ENCODE assay signal across 31 cellular contexts in the genomic region with DNA sequence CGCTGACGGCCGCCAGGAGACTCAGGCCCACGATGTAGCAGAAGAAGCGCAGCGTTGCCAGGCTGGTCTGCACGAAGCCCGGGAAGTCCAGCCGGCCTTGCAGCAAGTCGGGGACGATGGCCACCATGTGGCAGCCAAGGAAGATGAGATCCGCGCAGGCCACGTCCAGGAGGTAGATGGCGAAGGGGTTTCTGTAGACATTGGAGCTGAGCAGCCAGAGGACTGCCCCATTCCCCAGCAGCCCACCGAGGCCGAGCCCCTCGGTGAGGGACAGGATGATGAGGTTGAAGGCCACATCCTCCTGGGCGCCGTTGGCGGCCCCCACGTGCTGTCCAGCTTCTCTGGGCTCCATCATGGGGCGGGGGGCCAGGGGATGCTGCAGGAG. TPM values are rescaled to one million over a fixed set of nuclear protein-coding genes. Genes with fewer than 3 reads are reported as not detected.
"Had no signal": no experiment of that assay in that cellular context is flagged by ENCODE, and none has a peak within 500 bp of the region (broad histone marks: within the 10 kb centered on the region; RNA-seq: fewer than 3 reads in every experiment).

No MANE protein-coding gene starts in this region.

- ATAC-seq: activated CD8-positive, alpha-beta T cell treated with anti-CD3 and anti-CD28 coated beads for 36 hours; activated naive CD8-positive, alpha-beta T cell treated with anti-CD3 and anti-CD28 coated beads, Interleukin-2, amount 50 U/mL, for 24 hours; PC-3 had no signal

- H3K9me3 Mint-ChIP-seq: activated B cell treated with CpG ODN at 0.5 μM for 24 hours; activated CD8-positive, alpha-beta T cell treated with anti-CD3 and anti-CD28 coated beads for 36 hours; activated naive CD4-positive, alpha-beta T cell treated with anti-CD3 and anti-CD28 coated beads for 36 hours; activated naive CD8-positive, alpha-beta T cell treated with anti-CD3 and anti-CD28 coated beads, Interleukin-2, amount 50 U/mL, for 24 hours; activated T-cell treated with anti-CD3 and anti-CD28 coated beads, Interleukin-2, amount 50 U/mL, for 24 hours; activated T-helper 2 cell treated with anti-CD3 and anti-CD28 coated beads, Interferon-gamma antibody, Interleukin-2, Interleukin-4, amounts not matched to agents 10 μg/mL and 5 μg/mL and 100 μg/mL, durations not matched to agents 14 hours and 24 hours and 36 hours had no signal

- DNase-seq: activated B cell treated with CpG ODN at 0.5 μM for 24 hours; activated CD4-positive, alpha-beta T cell treated with anti-CD3 and anti-CD28 coated beads for 4 hours; activated CD4-positive, CD25-positive, alpha-beta regulatory T cell treated with anti-CD3 and anti-CD28 coated beads, Interleukin-2, amount 50 U/mL, for 72 hours; activated CD8-positive, alpha-beta T cell treated with anti-CD3 and anti-CD28 coated beads for 36 hours; activated gamma-delta T cell; activated naive CD4-positive, alpha-beta T cell treated with anti-CD3 and anti-CD28 coated beads for 36 hours; activated naive CD8-positive, alpha-beta T cell treated with anti-CD3 and anti-CD28 coated beads, Interleukin-2, amount 50 U/mL, for 24 hours; activated T-cell treated with anti-CD3 and anti-CD28 coated beads, Interleukin-2, amount 50 U/mL, for 24 hours; anterior cingulate cortex; brain microvascular endothelial cell; central memory CD4-positive, alpha-beta T cell; NCI-H1105; NCI-H1417 treated with DMSO at 0.1 percent for 48 hours; NCI-H187 treated with DMSO at 0.1 percent for 48 hours; NCI-H2081 treated with DMSO at 0.1 percent for 48 hours; NCI-H226; NCI-H446 treated with DMSO at 0.1 percent for 48 hours; NCI-H524; NCI-H748 treated with DMSO at 0.1 percent for 48 hours; NK-92 treated with Interleukin-12 subunit alpha and Interleukin-12 subunit beta, amount 100 ng/mL, for 24 hours; PC-3; SW 1271; T-helper 1 cell; T-helper 2 cell; T-helper 9 cell had no signal

- H3K27me3 ChIP-seq: Peyer's patch had no signal

- H3K4me3 ChIP-seq: Peyer's patch had no signal

- H3K4me1 Mint-ChIP-seq: activated B cell treated with CpG ODN at 0.5 μM for 24 hours; activated naive CD8-positive, alpha-beta T cell treated with anti-CD3 and anti-CD28 coated beads, Interleukin-2, amount 50 U/mL, for 24 hours had no signal

- H3K27me3 Mint-ChIP-seq: activated CD8-positive, alpha-beta T cell treated with anti-CD3 and anti-CD28 coated beads for 36 hours; activated naive CD8-positive, alpha-beta T cell had no signal

- H3K36me3 Mint-ChIP-seq: activated naive CD8-positive, alpha-beta T cell had no signal

- H3K4me1 ChIP-seq: Peyer's patch had no signal

- H3K27ac Mint-ChIP-seq: activated B cell treated with CpG ODN at 0.5 μM for 24 hours; activated CD8-positive, alpha-beta T cell treated with anti-CD3 and anti-CD28 coated beads for 36 hours; activated naive CD4-positive, alpha-beta T cell treated with anti-CD3 and anti-CD28 coated beads for 36 hours; activated naive CD8-positive, alpha-beta T cell; activated naive CD8-positive, alpha-beta T cell treated with anti-CD3 and anti-CD28 coated beads, Interleukin-2, amount 50 U/mL, for 24 hours; activated T-cell treated with anti-CD3 and anti-CD28 coated beads, Interleukin-2, amount 50 U/mL, for 24 hours; activated T-helper 2 cell treated with anti-CD3 and anti-CD28 coated beads, Interferon-gamma antibody, Interleukin-2, Interleukin-4, amounts not matched to agents 10 μg/mL and 5 μg/mL and 100 μg/mL, durations not matched to agents 14 hours and 24 hours and 36 hours had no signal

- H3K27ac ChIP-seq: brain microvascular endothelial cell, Peyer's patch, VCaP had no signal

- H3K9me3 ChIP-seq: Peyer's patch had no signal

- H3K36me3 ChIP-seq: brain microvascular endothelial cell, Peyer's patch had no signal

- H3K4me3 Mint-ChIP-seq: activated B cell treated with CpG ODN at 0.5 μM for 24 hours; activated CD8-positive, alpha-beta T cell treated with anti-CD3 and anti-CD28 coated beads for 36 hours; activated naive CD4-positive, alpha-beta T cell treated with anti-CD3 and anti-CD28 coated beads for 36 hours; activated naive CD8-positive, alpha-beta T cell; activated naive CD8-positive, alpha-beta T cell treated with anti-CD3 and anti-CD28 coated beads, Interleukin-2, amount 50 U/mL, for 24 hours; activated T-cell treated with anti-CD3 and anti-CD28 coated beads, Interleukin-2, amount 50 U/mL, for 24 hours had no signal

RNA-seq across cellular contexts. Expression of a gene that starts 3.8 kb away (rescaled TPM):
- total RNA-seq: activated B cell treated with CpG ODN at 0.5 μM for 24 hours; activated CD8-positive, alpha-beta T cell treated with anti-CD3 and anti-CD28 coated beads for 36 hours; activated naive CD4-positive, alpha-beta T cell treated with anti-CD3 and anti-CD28 coated beads for 36 hours; activated T-helper 2 cell treated with anti-CD3 and anti-CD28 coated beads, Interferon-gamma antibody, Interleukin-2, Interleukin-4, amounts not matched to agents 10 μg/mL and 5 μg/mL and 100 μg/mL, durations not matched to agents 14 hours and 24 hours and 36 hours; M059J; PC-3 had no signal

RNA-seq across cellular contexts. Expression of a gene that starts 9.8 kb away (rescaled TPM):
- total RNA-seq: activated B cell treated with CpG ODN at 0.5 μM for 24 hours; activated CD8-positive, alpha-beta T cell treated with anti-CD3 and anti-CD28 coated beads for 36 hours; activated naive CD4-positive, alpha-beta T cell treated with anti-CD3 and anti-CD28 coated beads for 36 hours; activated T-helper 2 cell treated with anti-CD3 and anti-CD28 coated beads, Interferon-gamma antibody, Interleukin-2, Interleukin-4, amounts not matched to agents 10 μg/mL and 5 μg/mL and 100 μg/mL, durations not matched to agents 14 hours and 24 hours and 36 hours; cerebellum; M059J; PC-3; Peyer's patch had no signal
